11 cellular contexts compared by ENCODE assay signal in genomic region chr1:40876891-40877290, GRCh38. TPM values are rescaled to one million over a fixed set of nuclear protein-coding genes. Genes with fewer than 3 reads are reported as not detected.
A peak's percentile ranks its signal among the peaks of the same experiment; 100 is the strongest.
DNase-seq lines count a peak whose midpoint lies in the region; ATAC-seq and TF ChIP-seq lines count a peak whose summit lies in the region.
"Had no signal": no experiment of that assay in that cellular context is flagged by ENCODE, and none has a peak within 500 bp of the region (broad histone marks: within the 10 kb centered on the region; RNA-seq: fewer than 3 reads in every experiment).

No MANE protein-coding gene starts in this region.

- peaks cover 0 to 8% (median 6%) of the 10 kb centered on the region in 3 donors for H3K9me3 Mint-ChIP-seq in T-cell

- peak overlapping the region; percentile 50; the same call in 1 of the 2 replicates for H3K9ac ChIP-seq in GM23248
- no peak overlapping the region for H3K9ac ChIP-seq in fibroblast of lung (ENCODE audit: insufficient read depth, low read length)

- no peak for TF ChIP-seq POLR2A in spleen (IDR thresholded peaks at IDR 0.05)

- H3K4me1 Mint-ChIP-seq in T-cell: peaks cover 12 to 36% (median 23%) of the 10 kb centered on the region in 3 donors

- CTCF ChIA-PET in T-cell (lab: Charles Lee): no interaction called here

- H3K36me3 Mint-ChIP-seq in T-cell: no peaks in the 10 kb centered on the region

- 38 to 59% methylated on average over 1 of the region's 1 CpG for WGBS in GM23248 (ENCODE audit: low coverage in 1 of 2, low lambda C conversion rate in 2 of 2, missing lambda C conversion rate in 2 of 2), 2 experiments
- 78 to 94% (median 88%) methylated on average over 1 of the region's 1 CpG for WGBS in spleen, 5 donors

- H3K27me3 ChIP-seq in GM23248 (replicated peaks; ENCODE audit: insufficient read depth) (no peaks in the 10 kb centered on the region), fibroblast of lung (ENCODE audit: control insufficient read depth, insufficient read depth, low read length) (no peaks in the 10 kb centered on the region), spleen (replicated peaks in 1 of 7) (peaks cover 0 to 8% (median 0%) of the 10 kb centered on the region in 7 donors)

- in situ Hi-C loops in GM23248 (cut with MboI): no loop called here

- no peak overlapping the region for H3K4me3 Mint-ChIP-seq in T-cell
- H3K4me3 Mint-ChIP-seq: activated naive CD4-positive, alpha-beta T cell treated with anti-CD3 and anti-CD28 coated beads, Interleukin-2, amount 50 U/mL, for 24 hours had no signal

- peaks cover 47% of the 10 kb centered on the region for H3K4me1 ChIP-seq in GM23248 (ENCODE audit: insufficient read depth)
- H3K4me1 ChIP-seq in fibroblast of lung (ENCODE audit: control insufficient read depth, extremely low read depth, insufficient read depth, low read length): peaks cover 10% of the 10 kb centered on the region
- peaks cover 0 to 46% (median 25%) of the 10 kb centered on the region in 6 donors for H3K4me1 ChIP-seq in spleen

- DNase-seq in GM23248 (peak; percentile 27), T-cell (no peak), fibroblast of lung (ENCODE audit: low read depth in 2 of 2) (peak in 1 of 2 donors; percentile 59), spleen (no peak), cortex of kidney (lab: John Stamatoyannopoulos, UW) (no peak)
- no peak for DNase-seq in effector CD8-positive, alpha-beta T cell (lab: John Stamatoyannopoulos, UW)
- DNase-seq: COR-L47, T-helper 2 cell had no signal

- H3K9me3 ChIP-seq in GM23248 (ENCODE audit: low read depth) (no peaks in the 10 kb centered on the region), fibroblast of lung (ENCODE audit: control insufficient read depth, insufficient read depth, low read depth, low read length) (no peaks in the 10 kb centered on the region), spleen (peaks cover 0 to 8% (median 0%) of the 10 kb centered on the region in 8 donors)

- no peak for TF ChIP-seq CTCF in fibroblast of lung (conservative IDR thresholded peaks at IDR 0.05 in 1 of 2, IDR thresholded peaks at IDR 0.05 in 1 of 2; ENCODE audit: low read depth in 1 of 2, low read length in 2 of 2)
- no peak for TF ChIP-seq CTCF in spleen (IDR thresholded peaks at IDR 0.05 in 8 of 11, conservative IDR thresholded peaks at IDR 0.05 in 3 of 11)

- H4K20me1 ChIP-seq in GM23248 (ENCODE audit: insufficient read depth) (no peaks in the 10 kb centered on the region), fibroblast of lung (ENCODE audit: control insufficient read depth, extremely low read depth, insufficient read depth, low read length) (no peaks in the 10 kb centered on the region)

- H3K4me3 ChIP-seq in GM23248 (no peak overlapping the region), fibroblast of lung (replicated peaks in 1 of 4; ENCODE audit: control extremely low read depth in 1 of 4, insufficient read depth in 1 of 4, low read depth in 3 of 4, low read length in 4 of 4) (no peak overlapping the region), spleen (no peak overlapping the region)

- H3K27ac Mint-ChIP-seq in T-cell: peak overlapping the region; percentile 43 to 68
- H3K27ac Mint-ChIP-seq: activated naive CD4-positive, alpha-beta T cell treated with anti-CD3 and anti-CD28 coated beads, Interleukin-2, amount 50 U/mL, for 24 hours had no signal

- H3K9me2 ChIP-seq in GM23248 (ENCODE audit: insufficient read depth): no peaks in the 10 kb centered on the region

- POLR2A ChIA-PET in T-cell (lab: Charles Lee): no interaction called here

- peaks cover 38% of the 10 kb centered on the region for H3F3A ChIP-seq in GM23248 (ENCODE audit: insufficient read depth)

- H2AFZ ChIP-seq in GM23248 (peak overlapping the region; percentile 74; the same call in 1 of the 2 replicates), fibroblast of lung (ENCODE audit: low read length) (no peak overlapping the region)

- intact Hi-C loops in spleen (cut with DNase I; ENCODE audit: low total_unique reads): no loop called here

- peaks cover 4 to 7% of the 10 kb centered on the region in 2 donors for H3K27me3 Mint-ChIP-seq in T-cell

- H3K79me2 ChIP-seq in GM23248 (ENCODE audit: insufficient read depth): no peaks in the 10 kb centered on the region
- no peaks in the 10 kb centered on the region for H3K79me2 ChIP-seq in fibroblast of lung (ENCODE audit: control insufficient read depth, insufficient read depth, low read length)

- H3K27ac ChIP-seq in GM23248 (peak overlapping the region; percentile 65), fibroblast of lung (ENCODE audit: insufficient read depth, low read length) (peak overlapping the region; percentile 55), spleen (peak overlapping the region; percentile 55 to 82 (median 76))

- peak overlapping the region; percentile 8 for H3K4me2 ChIP-seq in GM23248 (ENCODE audit: unreplicated experiment)
- H3K4me2 ChIP-seq in fibroblast of lung (ENCODE audit: extremely low read depth, insufficient read depth, low read length): no peak overlapping the region

- ATAC-seq in T-cell (replicated peaks in 1 of 4) (no peak), GM18511 (IDR thresholded peaks at IDR 0.05; ENCODE audit: unreplicated experiment) (no peak), HG02763 (IDR thresholded peaks at IDR 0.05; ENCODE audit: unreplicated experiment) (no peak)

- no peaks in the 10 kb centered on the region for H3K36me3 ChIP-seq in GM23248 (ENCODE audit: low read depth)
- H3K36me3 ChIP-seq in fibroblast of lung (ENCODE audit: control insufficient read depth, insufficient read depth, low read length): no peaks in the 10 kb centered on the region
- H3K36me3 ChIP-seq in spleen: no peaks in the 10 kb centered on the region

RNA-seq across cellular contexts. Expression of gene CITED4, which starts 14.7 kb away (rescaled TPM):
- not detected in 2 replicates for total RNA-seq in GM23248 (2014; rRNA removed; shearing (Covaris generic))
- polyA plus RNA-seq in GM23248 (2016; fragmentation: Nextera tagmentation; extraction: Ambion mirVana) (0.19 TPM in 1 of 2 replicates, not detected in the other), fibroblast of lung (0.20 and 0.58 TPM in 2 replicates), spleen (10 to 100 TPM in 2 of 3 donors, 1 to 10 TPM in 1; 10.0 to 25.5 (median 13.0) TPM)
- total RNA-seq in T-cell (10 to 100 TPM; 23.4 to 37.0 (median 28.4) TPM), fibroblast of lung (1.7 and 2.6 TPM in 2 replicates), spleen (10 to 100 TPM; 36.1 to 98.8 (median 50.4) TPM)
- 1.6 and 3.7 TPM in 2 replicates for polyA plus RNA-seq in fibroblast of lung (2012)
- polyA minus RNA-seq in fibroblast of lung (ENCODE audit: low replicate concordance): 1.2 TPM in 1 of 2 replicates, not detected in the other
